ENCODE assay signal across 20 cellular contexts in the genomic region with DNA sequence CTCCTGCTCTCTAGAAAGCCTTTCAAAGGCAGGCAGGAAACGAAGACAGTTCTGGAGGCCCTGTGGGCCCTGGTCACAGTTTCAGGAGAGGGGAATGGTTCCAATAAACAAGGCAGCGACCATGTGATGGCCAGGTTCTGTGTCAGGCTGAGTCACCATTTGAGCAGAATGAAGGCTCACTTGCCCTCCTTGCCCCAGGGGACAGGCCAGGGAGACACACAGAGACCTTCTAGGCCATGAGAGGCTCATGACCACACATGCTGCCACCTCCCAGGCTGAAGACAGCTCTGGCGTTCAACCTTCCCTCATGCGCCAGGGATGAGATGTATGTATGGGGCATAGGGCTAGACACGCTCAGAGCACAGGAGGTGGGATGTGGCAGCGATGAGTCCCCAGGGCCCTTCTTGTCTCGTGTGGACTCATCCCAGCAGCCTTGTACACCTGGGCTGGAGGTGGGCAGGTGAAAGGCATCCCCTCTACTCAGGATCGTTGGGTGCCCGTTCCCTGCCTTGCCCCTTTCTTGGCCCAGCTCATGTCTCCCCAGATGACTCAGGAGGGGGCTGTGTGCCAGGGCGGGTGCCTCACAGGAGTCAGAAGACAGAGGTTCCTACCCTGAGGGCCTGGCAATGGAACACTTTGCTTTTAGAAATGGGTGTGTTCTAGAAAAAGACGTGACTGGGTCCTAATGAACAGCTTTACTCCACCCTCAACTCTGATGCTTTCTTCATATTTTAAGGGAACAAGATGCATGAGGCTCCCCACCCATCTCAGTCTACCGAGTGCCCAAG. TPM values are rescaled to one million over a fixed set of nuclear protein-coding genes. Genes with fewer than 3 reads are reported as not detected.
DNase-seq lines count a peak whose midpoint lies in the region; ATAC-seq, FAIRE-seq and TF ChIP-seq lines count a peak whose summit lies in the region.
"Had no signal": no experiment of that assay in that cellular context is flagged by ENCODE, and none has a peak within 500 bp of the region (broad histone marks: within the 10 kb centered on the region; RNA-seq: fewer than 3 reads in every experiment).

No MANE protein-coding gene starts in this region.

- no peak for TF ChIP-seq POLR2A in HepG2 (IDR thresholded peaks at IDR 0.05; ENCODE audit: insufficient read depth in 1 of 2, low read depth in 2 of 2, low read length in 2 of 2)
- TF ChIP-seq POLR2A in right lobe of liver (IDR thresholded peaks at IDR 0.05): no peak
- TF ChIP-seq POLR2A in prostate gland (IDR thresholded peaks at IDR 0.05): no peak
- no peak for TF ChIP-seq POLR2A in H54 (IDR thresholded peaks at IDR 0.05; ENCODE audit: low read depth, low read length)

- intact Hi-C loops in HepG2 (cut with micrococcal nuclease; ENCODE audit: unreplicated experiment): no loop called here
- intact Hi-C loops in right lobe of liver (cut with DNase I): no loop called here
- intact Hi-C loops in prostate gland (cut with DNase I): no loop called here

- WGBS in HepG2 (ENCODE audit: low lambda C conversion rate): 38% methylated on average over 6 of the region's 12 CpGs
- 81% methylated on average over 6 of the region's 12 CpGs for WGBS in right lobe of liver (ENCODE audit: insufficient coverage, low coverage, low lambda C conversion rate, missing lambda C conversion rate)
- 83% methylated on average over 11 of the region's 12 CpGs for WGBS in prostate gland

- TF ChIP-seq RAD21 in HepG2 (CRISPR knock-in tag; IDR thresholded peaks at IDR 0.05): no peak

- H3K4me2 ChIP-seq in HepG2 (ENCODE audit: low read depth, low read length): no peak overlapping the region

- no peak overlapping the region for H3K4me3 ChIP-seq in HepG2 (replicated peaks in 1 of 3; ENCODE audit: insufficient read depth in 1 of 3, low read depth in 2 of 3, low read length in 3 of 3)
- no peak overlapping the region for H3K4me3 ChIP-seq in right lobe of liver
- H3K4me3 ChIP-seq in prostate gland: no peak overlapping the region
- H3K4me3 ChIP-seq: body of pancreas, colonic mucosa, left lung, upper lobe of left lung had no signal

- H3K36me3 ChIP-seq in HepG2 (replicated peaks in 1 of 2; ENCODE audit: control insufficient read depth in 1 of 2, insufficient read depth in 2 of 2, low read length in 2 of 2) (no peaks in the 10 kb centered on the region), right lobe of liver (no peaks in the 10 kb centered on the region), prostate gland (no peaks in the 10 kb centered on the region)
- H3K36me3 ChIP-seq: colonic mucosa, left lung, upper lobe of left lung had no signal

- in situ Hi-C loops in HepG2 (cut with HindIII; ENCODE audit: extremely low pct_ligation_motif_present, low pct_unique_long_range_greater_than_20kb): no loop called here
- in situ Hi-C loops in SK-MEL-5 (cut with HindIII; ENCODE audit: low pct_unique_long_range_greater_than_20kb, low sequenced_read_pairs): no loop called here

- H3K79me2 ChIP-seq in HepG2 (ENCODE audit: insufficient read depth, low read length): no peaks in the 10 kb centered on the region

- no peak overlapping the region for H3K27ac ChIP-seq in HepG2 (ENCODE audit: extremely low read length, insufficient read depth, low read length)
- no peak overlapping the region for H3K27ac ChIP-seq in right lobe of liver
- no peak overlapping the region for H3K27ac ChIP-seq in prostate gland
- H3K27ac ChIP-seq: body of pancreas, colonic mucosa, left lung, upper lobe of left lung had no signal

- no peak for FAIRE-seq in HepG2 (lab: Jason Lieb, UNC)
- FAIRE-seq in H54 (lab: Jason Lieb, UNC): no peak

- peaks cover 3 to 18% of the 10 kb centered on the region in 2 experiments for H3K27me3 ChIP-seq in HepG2 (ENCODE audit: control insufficient read depth in 1 of 2, insufficient read depth in 2 of 2, low read length in 2 of 2)
- no peaks in the 10 kb centered on the region for H3K27me3 ChIP-seq in right lobe of liver
- no peaks in the 10 kb centered on the region for H3K27me3 ChIP-seq in prostate gland (replicated peaks; ENCODE audit: insufficient read depth)
- H3K27me3 ChIP-seq: body of pancreas, colonic mucosa, left lung, upper lobe of left lung had no signal

- peak overlapping the region; percentile 3 for H2AFZ ChIP-seq in HepG2 (ENCODE audit: low read length)

- no peaks in the 10 kb centered on the region for H4K20me1 ChIP-seq in HepG2 (ENCODE audit: insufficient read depth, low read length)

- no peak for TF ChIP-seq EP300 in HepG2 (IDR thresholded peaks at IDR 0.05; ENCODE audit: low read depth in 2 of 2, low read length in 2 of 2)
- TF ChIP-seq EP300 in HepG2 (CRISPR knock-in tag; IDR thresholded peaks at IDR 0.05; ENCODE audit: borderline replicate concordance): no peak

- CTCF ChIA-PET in HepG2 (lab: Yijun Ruan, JAX; ENCODE audit: low intra/inter-chr PET ratio, low total read pairs): no interaction called here

- no peaks in the 10 kb centered on the region for H3K4me1 ChIP-seq in HepG2 (ENCODE audit: insufficient read depth, low read length)
- no peaks in the 10 kb centered on the region for H3K4me1 ChIP-seq in right lobe of liver
- H3K4me1 ChIP-seq in prostate gland (replicated peaks): no peaks in the 10 kb centered on the region
- H3K4me1 ChIP-seq: body of pancreas, colonic mucosa, left lung had no signal

- no peak for TF ChIP-seq CTCF in HepG2 (CRISPR knock-in tag; IDR thresholded peaks at IDR 0.05)
- TF ChIP-seq CTCF in right lobe of liver (IDR thresholded peaks at IDR 0.05): no peak
- no peak for TF ChIP-seq CTCF in prostate gland (IDR thresholded peaks at IDR 0.05)

- no peak; the same call in 2 of the 3 replicates for ATAC-seq in HepG2
- no peak for ATAC-seq in right lobe of liver
- ATAC-seq: body of pancreas, left lung had no signal

- no TSS peak for BruUV-seq in HepG2 (replicated peaks; lab: Mats Ljungman, UMichigan)

- no peaks in the 10 kb centered on the region for H3K9me3 ChIP-seq in HepG2 (ENCODE audit: low read length)
- no peaks in the 10 kb centered on the region for H3K9me3 ChIP-seq in right lobe of liver
- no peaks in the 10 kb centered on the region for H3K9me3 ChIP-seq in prostate gland
- H3K9me3 ChIP-seq: body of pancreas, colonic mucosa, left lung, upper lobe of left lung had no signal

- no peak overlapping the region for H3K9ac ChIP-seq in HepG2 (ENCODE audit: insufficient read depth, low read depth, low read length)

- POLR2A ChIA-PET in HepG2 (lab: Yijun Ruan, JAX): no interaction called here

- no peak for DNase-seq in HepG2 (ENCODE audit: low spot score)
- no peak for DNase-seq in right lobe of liver
- peak; percentile 25 for DNase-seq in SK-MEL-5 (ENCODE audit: low read depth, low spot score)
- DNase-seq in foreskin melanocyte: peak; percentile 44
- DNase-seq in putamen (ENCODE audit: low spot score): no peak
- DNase-seq in D341Med (ENCODE audit: low spot score): no peak
- DNase-seq in prostate gland (ENCODE audit: low spot score): no peak
- no peak for DNase-seq in H54 (ENCODE audit: insufficient read length, low spot score)
- DNase-seq: activated CD4-positive, alpha-beta T cell treated with anti-CD3 and anti-CD28 coated beads for 4 hours; activated effector memory CD4-positive, alpha-beta T cell treated with Interleukin-2 at 50 U/mL for 16 hours; body of pancreas; colonic mucosa; GF-D8; head of caudate nucleus; left lung; NCI-H2081 treated with DMSO at 0.1 percent for 48 hours; NK-92 treated with Interleukin-12 subunit alpha and Interleukin-12 subunit beta, amount 100 ng/mL, for 24 hours; stimulated activated CD4-positive, alpha-beta T cell treated with anti-CD3 and anti-CD28 coated beads, Interleukin-4, amount 100 ng/mL, for 24 hours; SW 1271; upper lobe of left lung had no signal

TF ChIP-seq in HepG2, 621 proteins besides CTCF, POLR2A, EP300 and RAD21 (continues in another document):
- TF ChIP-seq PHB2 (IDR thresholded peaks at IDR 0.05; ENCODE audit: partially characterized antibody): no peak
- no peak for TF ChIP-seq ZFP82 (CRISPR knock-in tag; IDR thresholded peaks at IDR 0.05; ENCODE audit: borderline replicate concordance)

RNA-seq across cellular contexts. Expression of gene TRIM2, which starts 22.8 kb away (rescaled TPM):
- 4.2 and 7.0 TPM in 2 replicates for total RNA-seq in HepG2 (2016; rRNA removed; fragmentation: Illumina TruSeq; extraction: Trizol)
- 1.8 and 2.6 TPM in 2 replicates for total RNA-seq in HepG2 (2016; cell fraction: cytosol; rRNA removed; fragmentation: Illumina TruSeq; extraction: Trizol; ENCODE audit: low read depth)
- total RNA-seq in HepG2 (2016; cell fraction: insoluble cytoplasmic fraction; rRNA removed; fragmentation: Illumina TruSeq; extraction: Trizol): 3.7 and 4.1 TPM in 2 replicates
- 1.2 and 1.3 TPM in 2 replicates for total RNA-seq in HepG2 (2016; cell fraction: membrane; rRNA removed; fragmentation: Illumina TruSeq; extraction: Trizol)
- 5.2 and 6.5 TPM in 2 replicates for total RNA-seq in HepG2 (2016; cell fraction: nucleus; rRNA removed; fragmentation: Illumina TruSeq; extraction: Trizol)
- 2.1 and 2.9 TPM in 2 replicates for polyA plus RNA-seq in HepG2 (2011; rRNA removed)
- polyA plus RNA-seq in HepG2 (2011; cell fraction: cytosol; rRNA removed): 2.1 and 2.4 TPM in 2 replicates
- 2.8 and 4.0 TPM in 2 replicates for polyA plus RNA-seq in HepG2 (2011; cell fraction: nucleus; rRNA removed)
- 1.9 and 2.8 TPM in 2 replicates for polyA plus RNA-seq in HepG2 (2012)
- polyA plus RNA-seq in HepG2 (2016; cell fraction: cytosol; fragmentation: Illumina TruSeq; extraction: Trizol; ENCODE audit: low read depth): 0.27 and 0.29 TPM in 2 replicates
- 2.8 and 2.9 TPM in 2 replicates for polyA plus RNA-seq in HepG2 (2016; cell fraction: insoluble cytoplasmic fraction; fragmentation: Illumina TruSeq; extraction: Trizol; ENCODE audit: low read depth)
- 0.50 and 0.55 TPM in 2 replicates for polyA plus RNA-seq in HepG2 (2016; cell fraction: membrane; fragmentation: Illumina TruSeq; extraction: Trizol; ENCODE audit: low read depth)
- polyA plus RNA-seq in HepG2 (2016; cell fraction: nucleus; fragmentation: Illumina TruSeq; extraction: Trizol; ENCODE audit: insufficient read depth, low read depth): 2.9 and 3.5 TPM in 2 replicates
- polyA minus RNA-seq in HepG2 (2011; rRNA and poly(A)+ RNA removed; ENCODE audit: low replicate concordance): 10.3 and 18.9 TPM in 2 replicates
- 4.3 and 6.3 TPM in 2 replicates for polyA minus RNA-seq in HepG2 (2011; cell fraction: cytosol; rRNA and poly(A)+ RNA removed)
- polyA minus RNA-seq in HepG2 (2011; cell fraction: nucleus; rRNA and poly(A)+ RNA removed): 10.4 and 12.2 TPM in 2 replicates
- total RNA-seq in right lobe of liver: 10 to 100 TPM in 3 of 6 experiments, 1 to 10 TPM in 3; 8.9 to 17.5 (median 10.0) TPM
- total RNA-seq in SK-MEL-5 (2014; rRNA removed; shearing (Covaris generic)): 127 and 131 TPM in 2 replicates
- polyA plus RNA-seq in SK-MEL-5 (2015; cell fraction: cytosol; rRNA removed): 69.0 and 87.0 TPM in 2 replicates
- polyA plus RNA-seq in SK-MEL-5 (2015; cell fraction: nucleus; rRNA removed): 57.7 and 62.0 TPM in 2 replicates
- 10 to 100 TPM; 54.5 to 70.4 TPM for total RNA-seq in prostate gland

Comparison
In these comparisons a context has a peak if more than half of its experiments do, and no peak if none do; other contexts are left out.
1. DNase-seq: peak in SK-MEL-5 (single experiment) and foreskin melanocyte (single experiment); none in HepG2 (single experiment), right lobe of liver (0 of 3), putamen (single experiment), D341Med (single experiment), prostate gland (single experiment) and H54 (single experiment).